12 cellular contexts compared by ENCODE assay signal in genomic region chr3:108208831-108209230, GRCh38. TPM values are rescaled to one million over a fixed set of nuclear protein-coding genes. Genes with fewer than 3 reads are reported as not detected.
DNase-seq lines count a peak whose midpoint lies in the region; ATAC-seq and TF ChIP-seq lines count a peak whose summit lies in the region.
"Had no signal": no experiment of that assay in that cellular context is flagged by ENCODE, and none has a peak within 500 bp of the region (broad histone marks: within the 10 kb centered on the region; RNA-seq: fewer than 3 reads in every experiment).

No MANE protein-coding gene starts in this region.

- peaks cover 30 to 51% (median 37%) of the 10 kb centered on the region in 3 donors for H3K36me3 Mint-ChIP-seq in CD8-positive, alpha-beta memory T cell

- ATAC-seq in GM21723 (IDR thresholded peaks at IDR 0.05; ENCODE audit: unreplicated experiment) = peak; percentile 98
- ATAC-seq in HG03175 (IDR thresholded peaks at IDR 0.05; ENCODE audit: unreplicated experiment) = peak; percentile 92
- peak; percentile 22 for ATAC-seq in mucosa of descending colon

- no peaks in the 10 kb centered on the region for H3K9me3 ChIP-seq in mucosa of descending colon
- H3K9me3 ChIP-seq in effector memory CD4-positive, alpha-beta T cell (ENCODE audit: control insufficient read depth, low read length) = no peaks in the 10 kb centered on the region
- no peaks in the 10 kb centered on the region for H3K9me3 ChIP-seq in left ventricle myocardium inferior (replicated peaks)
- no peaks in the 10 kb centered on the region for H3K9me3 ChIP-seq in CD8-positive, alpha-beta memory T cell (ENCODE audit: low read length)

- CTCF ChIA-PET in CD8-positive, alpha-beta memory T cell (lab: Charles Lee) = no interaction called here

- intact Hi-C loops in mucosa of descending colon (cut with DNase I, micrococcal nuclease) = no loop called here
- intact Hi-C loops in left ventricle myocardium inferior (cut with micrococcal nuclease) = no loop called here

- no peak overlapping the region for H3K27ac ChIP-seq in effector memory CD4-positive, alpha-beta T cell (ENCODE audit: insufficient read depth, low read length, poor library complexity, severe bottlenecking)
- H3K27ac ChIP-seq in left ventricle myocardium inferior (replicated peaks) = no peak overlapping the region
- no peak overlapping the region for H3K27ac ChIP-seq in CD8-positive, alpha-beta memory T cell (ENCODE audit: low read depth, low read length)
- H3K27ac ChIP-seq: 22Rv1 had no signal

- H3K27me3 Mint-ChIP-seq in CD8-positive, alpha-beta memory T cell = no peaks in the 10 kb centered on the region

- POLR2A ChIA-PET in CD8-positive, alpha-beta memory T cell (lab: Charles Lee) = interaction anchor here (0.5 kb wide), 1 partner anchor 110 kb away, joined by 9 read pairs; no protein-coding TSS in a partner anchor

- no peaks in the 10 kb centered on the region for H3K36me3 ChIP-seq in mucosa of descending colon (ENCODE audit: low read depth)
- H3K36me3 ChIP-seq in effector memory CD4-positive, alpha-beta T cell (ENCODE audit: control insufficient read depth, insufficient read depth, low read length) = peaks cover 14% of the 10 kb centered on the region
- H3K36me3 ChIP-seq in left ventricle myocardium inferior = peaks cover 30% of the 10 kb centered on the region
- no peaks in the 10 kb centered on the region for H3K36me3 ChIP-seq in CD8-positive, alpha-beta memory T cell (ENCODE audit: insufficient read depth, low read length)

- H3K27ac Mint-ChIP-seq in CD8-positive, alpha-beta memory T cell = peak overlapping the region in 1 of 8 donors; percentile 8

- no peak for TF ChIP-seq CTCF in mucosa of descending colon (IDR thresholded peaks at IDR 0.05)
- no peak for TF ChIP-seq CTCF in left ventricle myocardium inferior (IDR thresholded peaks at IDR 0.05; ENCODE audit: borderline replicate concordance)

- no peak overlapping the region for H3K4me3 Mint-ChIP-seq in CD8-positive, alpha-beta memory T cell

- H3K4me3 ChIP-seq in mucosa of descending colon (no peak overlapping the region), left ventricle myocardium inferior (no peak overlapping the region)
- no peak overlapping the region for H3K4me3 ChIP-seq in effector memory CD4-positive, alpha-beta T cell (ENCODE audit: insufficient read depth, low read depth, low read length, poor library complexity, severe bottlenecking)
- no peak overlapping the region for H3K4me3 ChIP-seq in CD8-positive, alpha-beta memory T cell (ENCODE audit: low read length)

- H3K27me3 ChIP-seq in effector memory CD4-positive, alpha-beta T cell (replicated peaks; ENCODE audit: control insufficient read depth, insufficient read depth, low read length, poor library complexity, severe bottlenecking) = no peaks in the 10 kb centered on the region
- H3K27me3 ChIP-seq in left ventricle myocardium inferior (ENCODE audit: low read depth) = no peaks in the 10 kb centered on the region
- no peaks in the 10 kb centered on the region for H3K27me3 ChIP-seq in CD8-positive, alpha-beta memory T cell (ENCODE audit: insufficient read depth, low read length, poor library complexity, severe bottlenecking)

- H3K4me1 ChIP-seq in mucosa of descending colon (ENCODE audit: low read depth) = no peaks in the 10 kb centered on the region
- no peaks in the 10 kb centered on the region for H3K4me1 ChIP-seq in effector memory CD4-positive, alpha-beta T cell (ENCODE audit: control insufficient read depth, insufficient read depth, low read length, poor library complexity, severe bottlenecking)
- H3K4me1 ChIP-seq in left ventricle myocardium inferior = no peaks in the 10 kb centered on the region
- H3K4me1 ChIP-seq in CD8-positive, alpha-beta memory T cell (ENCODE audit: insufficient read depth, low read length) = no peaks in the 10 kb centered on the region

- peak; percentile 49 for DNase-seq in DMS53 (lab: John Stamatoyannopoulos, UW)
- DNase-seq in DMS53 treated with DMSO at 0.1 percent for 48 hours (lab: John Stamatoyannopoulos, UW; ENCODE audit: unreplicated experiment) = no peak
- no peak for DNase-seq in mucosa of descending colon
- no peak for DNase-seq in effector memory CD4-positive, alpha-beta T cell
- DNase-seq in left ventricle myocardium inferior = no peak
- no peak for DNase-seq in CD8-positive, alpha-beta memory T cell
- DNase-seq: H7; NCI-H526 treated with DMSO at 0.1 percent for 48 hours; stimulated activated CD8-positive, alpha-beta memory T cell treated with anti-CD3 and anti-CD28 coated beads, Interleukin-4, amount 100 ng/mL, for 48 hours had no signal

- no peaks in the 10 kb centered on the region for H3K9me3 Mint-ChIP-seq in CD8-positive, alpha-beta memory T cell

- no peaks in the 10 kb centered on the region for H3K4me1 Mint-ChIP-seq in CD8-positive, alpha-beta memory T cell

RNA-seq across cellular contexts. Expression of gene IFT57, which starts 13.4 kb away (rescaled TPM):
- total RNA-seq in mucosa of descending colon (10 to 100 TPM; 45.4 to 62.9 (median 50.9) TPM), left ventricle myocardium inferior (22.6 TPM)
- total RNA-seq in CD8-positive, alpha-beta memory T cell = 10 to 100 TPM; 43.0 to 45.9 TPM
- 33.2 TPM for polyA plus RNA-seq in CD8-positive, alpha-beta memory T cell

Comparison
In these comparisons a context has a peak if more than half of its experiments do, and no peak if none do; other contexts are left out.
1. ATAC-seq: peak in every context shown above with its lines; median percentile 98 in GM21723; 92 in HG03175; 22 in mucosa of descending colon.